In the genomic region with DNA sequence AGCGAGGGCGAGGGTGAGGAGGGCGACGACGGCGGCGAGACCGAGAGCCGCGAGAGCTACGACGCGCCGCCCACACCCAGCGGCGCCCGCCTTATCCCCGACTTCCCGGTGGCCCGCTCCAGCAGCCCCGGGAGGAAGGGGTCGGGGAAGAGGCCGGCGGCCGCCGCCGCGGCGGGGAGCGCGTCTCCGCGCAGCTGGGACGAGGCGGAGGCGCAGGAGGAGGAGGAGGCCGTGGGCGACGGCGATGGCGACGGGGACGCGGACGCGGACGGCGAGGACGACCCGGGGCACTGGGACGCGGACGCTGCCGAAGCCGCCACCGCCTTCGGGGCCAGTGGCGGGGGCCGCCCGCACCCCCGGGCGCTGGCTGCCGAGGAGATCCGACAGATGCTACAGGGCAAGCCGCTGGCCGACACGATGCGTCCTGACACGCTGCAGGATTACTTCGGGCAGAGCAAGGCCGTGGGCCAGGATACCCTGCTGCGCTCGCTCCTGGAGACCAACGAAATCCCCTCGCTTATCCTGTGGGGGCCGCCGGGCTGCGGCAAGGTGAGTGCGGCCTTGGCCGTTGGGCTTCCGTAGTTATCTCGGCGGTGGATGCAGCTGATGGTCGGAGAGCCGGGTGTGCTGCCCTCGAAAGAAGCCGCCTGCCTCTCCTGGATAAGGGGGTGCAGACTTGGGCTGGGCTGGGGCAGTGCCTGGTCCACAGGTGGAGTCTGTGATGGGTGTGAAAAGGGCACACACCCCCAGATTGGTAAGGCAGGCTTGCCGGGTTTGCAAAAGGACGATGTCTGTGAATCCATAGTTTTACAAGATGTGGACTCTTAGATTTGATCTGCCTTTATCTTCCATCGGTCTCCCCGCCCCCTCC, we compare ENCODE assay signal across 8 cellular contexts. TPM values are rescaled to one million over a fixed set of nuclear protein-coding genes. Genes with fewer than 3 reads are reported as not detected.
A peak's percentile ranks its signal among the peaks of the same experiment; 100 is the strongest.
DNase-seq lines count a peak whose midpoint lies in the region; TF ChIP-seq lines count a peak whose summit lies in the region.

No MANE protein-coding gene starts in this region.

- in situ Hi-C loops in GM23248 (cut with MboI): no loop called here

- no peaks in the 10 kb centered on the region for H3K27me3 Mint-ChIP-seq in nephron progenitor cell (ENCODE audit: low read depth, poor library complexity)

- H3K27ac ChIP-seq in GM23248: peak overlapping the region; percentile 73
- H3K27ac ChIP-seq in esophagus squamous epithelium: peak overlapping the region; percentile 89 to 97 (median 94)

- H3K4me1 Mint-ChIP-seq in nephron progenitor cell: peaks cover 53% of the 10 kb centered on the region

- WGBS in GM23248 (ENCODE audit: low coverage in 1 of 2, low lambda C conversion rate in 2 of 2, missing lambda C conversion rate in 2 of 2), 2 experiments: 1 to 2% methylated on average over 68 to 74 of the region's 91 CpGs
- WGBS in esophagus squamous epithelium, 2 donors: 0% methylated on average over 4 to 11 of the region's 91 CpGs

- H3K9me3 Mint-ChIP-seq in nephron progenitor cell: peaks cover 9% of the 10 kb centered on the region

- H3K4me1 ChIP-seq in GM23248 (ENCODE audit: insufficient read depth) (peaks cover 28% of the 10 kb centered on the region), Loucy (ENCODE audit: insufficient read depth, low read length, poor library complexity, severe bottlenecking) (peaks cover 51% of the 10 kb centered on the region), esophagus squamous epithelium (peaks cover 15 to 56% (median 24%) of the 10 kb centered on the region in 3 donors)

- H3K4me3 ChIP-seq in GM23248: peak overlapping the region; percentile 92
- H3K4me3 ChIP-seq in Loucy (ENCODE audit: low read length, poor library complexity, severe bottlenecking): peak overlapping the region; percentile 98
- H3K4me3 ChIP-seq in esophagus squamous epithelium: peak overlapping the region; percentile 77 to 96 (median 93)

- H3K79me2 ChIP-seq in GM23248 (ENCODE audit: insufficient read depth) (peaks cover 53% of the 10 kb centered on the region), Loucy (ENCODE audit: insufficient read depth, low read length) (peaks cover 56% of the 10 kb centered on the region)

- peaks cover 20% of the 10 kb centered on the region for H3K36me3 Mint-ChIP-seq in nephron progenitor cell (ENCODE audit: low read depth)

- H2AFZ ChIP-seq in GM23248: peak overlapping the region; percentile 83
- peak overlapping the region; percentile 18; the same call in 1 of the 2 replicates for H2AFZ ChIP-seq in Loucy (ENCODE audit: low read length)

- H3K4me2 ChIP-seq in GM23248 (ENCODE audit: unreplicated experiment) (peak overlapping the region; percentile 86), Loucy (ENCODE audit: low read depth, low read length, poor library complexity, severe bottlenecking) (peak overlapping the region; percentile 84)

- peak; percentile 36 for DNase-seq in NCI-H2029 (lab: John Stamatoyannopoulos, UW)
- no peak for DNase-seq in NCI-H2029 treated with DMSO at 0.1 percent for 48 hours (lab: John Stamatoyannopoulos, UW)
- peak; percentile 74 for DNase-seq in GM23248
- DNase-seq in activated CD8-positive, alpha-beta memory T cell treated with anti-CD3 and anti-CD28 coated beads, Interleukin-2, amount 50 U/mL, for 48 hours: peak; percentile 73
- no peak for DNase-seq in esophagus squamous epithelium (lab: John Stamatoyannopoulos, UW)
- peak; percentile 71 for DNase-seq in nephron progenitor cell
- DNase-seq in ureter (ENCODE audit: low spot score): peak; percentile 58

- no peaks in the 10 kb centered on the region; the same call in 1 of the 2 replicates for H4K20me1 ChIP-seq in GM23248 (ENCODE audit: insufficient read depth)
- peaks cover 50% of the 10 kb centered on the region for H4K20me1 ChIP-seq in Loucy (ENCODE audit: insufficient read depth, low read length, poor library complexity, severe bottlenecking)

- intact Hi-C loops in esophagus squamous epithelium (cut with DNase I): no loop called here

- H3K9me3 ChIP-seq in GM23248 (ENCODE audit: low read depth) (no peaks in the 10 kb centered on the region), Loucy (ENCODE audit: insufficient read depth, low read depth, low read length) (no peaks in the 10 kb centered on the region), esophagus squamous epithelium (no peaks in the 10 kb centered on the region)

- peak overlapping the region; percentile 87 for H3K9ac ChIP-seq in GM23248
- H3K9ac ChIP-seq in Loucy (ENCODE audit: low read depth, low read length, poor library complexity, severe bottlenecking): peak overlapping the region; percentile 81

- H3K4me3 Mint-ChIP-seq in nephron progenitor cell: peak overlapping the region; percentile 82

- peaks cover 22% of the 10 kb centered on the region for H3F3A ChIP-seq in GM23248 (ENCODE audit: insufficient read depth)
- 0 out of 2 replicates have a peak, but pooled peaks cover 3% of the 10 kb centered on the region for H3F3A ChIP-seq in Loucy (ENCODE audit: low read depth)

- H3K27me3 ChIP-seq in GM23248 (replicated peaks; ENCODE audit: insufficient read depth) (no peaks in the 10 kb centered on the region), Loucy (ENCODE audit: insufficient read depth, low read length, poor library complexity, severe bottlenecking) (no peaks in the 10 kb centered on the region), esophagus squamous epithelium (no peaks in the 10 kb centered on the region)

- H3K27ac Mint-ChIP-seq in nephron progenitor cell: peak overlapping the region; percentile 61

- no peak for TF ChIP-seq POLR2A in esophagus squamous epithelium (IDR thresholded peaks at IDR 0.05)

- TF ChIP-seq CTCF in Loucy (conservative IDR thresholded peaks at IDR 0.05; ENCODE audit: low read length) (no peak), esophagus squamous epithelium (IDR thresholded peaks at IDR 0.05) (no peak), nephron progenitor cell (IDR thresholded peaks at IDR 0.05) (no peak)

- H3K9me2 ChIP-seq in GM23248 (ENCODE audit: insufficient read depth) (no peaks in the 10 kb centered on the region), Loucy (replicated peaks; ENCODE audit: low read depth, low read length) (no peaks in the 10 kb centered on the region)

- H3K36me3 ChIP-seq in GM23248 (ENCODE audit: low read depth): peaks cover 9% of the 10 kb centered on the region; the same call in 1 of the 2 replicates
- H3K36me3 ChIP-seq in Loucy (ENCODE audit: insufficient read depth, low read length): peaks cover 2% of the 10 kb centered on the region; the same call in 1 of the 2 replicates
- H3K36me3 ChIP-seq in esophagus squamous epithelium: peaks cover 0 to 12% (median 5%) of the 10 kb centered on the region in 3 donors

RNA-seq across cellular contexts. Expression of a gene that starts 0.9 kb away (rescaled TPM):
- total RNA-seq in GM23248 (2014; rRNA removed; shearing (Covaris generic)): 63.1 and 64.9 TPM in 2 replicates
- 16.8 and 17.0 TPM in 2 replicates for polyA plus RNA-seq in GM23248 (2016; fragmentation: Nextera tagmentation; extraction: Ambion mirVana)
- total RNA-seq in esophagus squamous epithelium: 10 to 100 TPM; 66.0 to 75.6 (median 69.9) TPM
- total RNA-seq in ureter: 33.5 TPM

RNA-seq across cellular contexts. Expression of a gene that starts 15.4 kb away (rescaled TPM):
- total RNA-seq in GM23248 (2014; rRNA removed; shearing (Covaris generic)): 0.43 and 0.51 TPM in 2 replicates
- 0.20 and 0.24 TPM in 2 replicates for polyA plus RNA-seq in GM23248 (2016; fragmentation: Nextera tagmentation; extraction: Ambion mirVana)
- total RNA-seq in esophagus squamous epithelium (1 to 10 TPM in 2 of 4 donors, under 1 TPM in 2; 0.49 to 1.9 (median 1.0) TPM), ureter (1.3 TPM)

Comparison
In these comparisons a context has a peak if more than half of its experiments do, and no peak if none do; other contexts are left out.
1. DNase-seq: peak in NCI-H2029 (single experiment), GM23248 (single experiment), activated CD8-positive, alpha-beta memory T cell treated with anti-CD3 and anti-CD28 coated beads, Interleukin-2, amount 50 U/mL, for 48 hours (single experiment), nephron progenitor cell (single experiment) and ureter (single experiment); none in NCI-H2029 treated with DMSO at 0.1 percent for 48 hours (single experiment) and esophagus squamous epithelium (single experiment).
2. Peak in every context shown above with its lines, with median percentiles within 50 percentile points of each other: H3K4me3 ChIP-seq.